Comparison of ENCODE assay signal across 8 cellular contexts in genomic region chr9:109014267-109015025, GRCh38. TPM values are rescaled to one million over a fixed set of nuclear protein-coding genes. Genes with fewer than 3 reads are reported as not detected.
DNase-seq lines count a peak whose midpoint lies in the region; ATAC-seq and TF ChIP-seq lines count a peak whose summit lies in the region.

No MANE protein-coding gene starts in this region.

- H3K79me2 ChIP-seq in hepatocyte = peaks cover 23% of the 10 kb centered on the region

- H3K27me3 ChIP-seq in hepatocyte = no peaks in the 10 kb centered on the region

- peaks cover 6% of the 10 kb centered on the region for H3K36me3 Mint-ChIP-seq in activated naive CD8-positive, alpha-beta T cell treated with anti-CD3 and anti-CD28 coated beads, Interleukin-2, amount 50 U/mL, for 24 hours (ENCODE audit: low read depth)

- peak overlapping the region; percentile 68 for H3K27ac Mint-ChIP-seq in activated naive CD8-positive, alpha-beta T cell treated with anti-CD3 and anti-CD28 coated beads, Interleukin-2, amount 50 U/mL, for 24 hours

- H3K4me3 ChIP-seq in hepatocyte (peak overlapping the region; percentile 6), skin epidermis (no peak overlapping the region)

- H3K9me3 Mint-ChIP-seq in activated naive CD8-positive, alpha-beta T cell treated with anti-CD3 and anti-CD28 coated beads, Interleukin-2, amount 50 U/mL, for 24 hours = no peaks in the 10 kb centered on the region

- H3K4me2 ChIP-seq in hepatocyte = peak overlapping the region; percentile 92

- H3K36me3 ChIP-seq in hepatocyte (replicated peaks; ENCODE audit: insufficient read depth, low read depth) = no peaks in the 10 kb centered on the region

- H3K4me3 Mint-ChIP-seq in activated naive CD8-positive, alpha-beta T cell treated with anti-CD3 and anti-CD28 coated beads, Interleukin-2, amount 50 U/mL, for 24 hours = peak overlapping the region; percentile 73

- WGBS in hepatocyte (ENCODE audit: low lambda C conversion rate, missing lambda C conversion rate) = 64% methylated on average over 11 of the region's 11 CpGs

- H3K4me1 Mint-ChIP-seq in activated naive CD8-positive, alpha-beta T cell treated with anti-CD3 and anti-CD28 coated beads, Interleukin-2, amount 50 U/mL, for 24 hours = peaks cover 31% of the 10 kb centered on the region

- no peaks in the 10 kb centered on the region for H3K9me2 ChIP-seq in hepatocyte (replicated peaks; ENCODE audit: insufficient read depth)

- no peak for ATAC-seq in activated naive CD8-positive, alpha-beta T cell treated with anti-CD3 and anti-CD28 coated beads, Interleukin-2, amount 50 U/mL, for 24 hours
- ATAC-seq in GM19397 (IDR thresholded peaks at IDR 0.05; ENCODE audit: unreplicated experiment) = no peak
- ATAC-seq in HG02759 (IDR thresholded peaks at IDR 0.05; ENCODE audit: unreplicated experiment) = no peak

- H3K27me3 Mint-ChIP-seq in activated naive CD8-positive, alpha-beta T cell treated with anti-CD3 and anti-CD28 coated beads, Interleukin-2, amount 50 U/mL, for 24 hours = peaks cover 2% of the 10 kb centered on the region

- H3K27ac ChIP-seq in hepatocyte (peak overlapping the region; percentile 88), skin epidermis (peak overlapping the region in 11 of 21 experiments; percentile 32 to 97 (median 90))

- no peak overlapping the region for H2AFZ ChIP-seq in hepatocyte

- DNase-seq in HT-29 (ENCODE audit: low spot score) (peak; percentile 10), hepatocyte (ENCODE audit: low spot score) (peak; percentile 70)
- no peak for DNase-seq in activated naive CD8-positive, alpha-beta T cell treated with anti-CD3 and anti-CD28 coated beads, Interleukin-2, amount 50 U/mL, for 24 hours
- no peak for DNase-seq in central memory CD4-positive, alpha-beta T cell
- no peak for DNase-seq in stimulated activated CD4-positive, alpha-beta T cell treated with anti-CD3 and anti-CD28 coated beads, Interleukin-4, amount 100 ng/mL, for 1 hour

- TF ChIP-seq CTCF in hepatocyte (IDR thresholded peaks at IDR 0.05; ENCODE audit: poor library complexity) = no peak

- no peaks in the 10 kb centered on the region for H3K9me3 ChIP-seq in hepatocyte (ENCODE audit: low read depth)

- H4K20me1 ChIP-seq in hepatocyte (ENCODE audit: insufficient read depth, poor library complexity, severe bottlenecking) = peaks cover 3% of the 10 kb centered on the region

- peaks cover 14% of the 10 kb centered on the region for H3K4me1 ChIP-seq in hepatocyte (ENCODE audit: insufficient read depth)

RNA-seq across cellular contexts. Expression of gene CTNNAL1, which starts 1.1 kb away (rescaled TPM):
- 24.7 and 26.7 TPM in 2 replicates for total RNA-seq in HT-29 (2014; rRNA removed; shearing (Covaris generic))
- 46.3 and 54.5 TPM in 2 replicates for total RNA-seq in hepatocyte
- 57.4 and 64.1 TPM in 2 replicates for polyA plus RNA-seq in hepatocyte

Comparison
In these comparisons a context has a peak if more than half of its experiments do, and no peak if none do; other contexts are left out.
1. DNase-seq: peak in HT-29 (single experiment) and hepatocyte (single experiment); none in activated naive CD8-positive, alpha-beta T cell treated with anti-CD3 and anti-CD28 coated beads, Interleukin-2, amount 50 U/mL, for 24 hours (single experiment), central memory CD4-positive, alpha-beta T cell (single experiment) and stimulated activated CD4-positive, alpha-beta T cell treated with anti-CD3 and anti-CD28 coated beads, Interleukin-4, amount 100 ng/mL, for 1 hour (single experiment).